In the genomic region with DNA sequence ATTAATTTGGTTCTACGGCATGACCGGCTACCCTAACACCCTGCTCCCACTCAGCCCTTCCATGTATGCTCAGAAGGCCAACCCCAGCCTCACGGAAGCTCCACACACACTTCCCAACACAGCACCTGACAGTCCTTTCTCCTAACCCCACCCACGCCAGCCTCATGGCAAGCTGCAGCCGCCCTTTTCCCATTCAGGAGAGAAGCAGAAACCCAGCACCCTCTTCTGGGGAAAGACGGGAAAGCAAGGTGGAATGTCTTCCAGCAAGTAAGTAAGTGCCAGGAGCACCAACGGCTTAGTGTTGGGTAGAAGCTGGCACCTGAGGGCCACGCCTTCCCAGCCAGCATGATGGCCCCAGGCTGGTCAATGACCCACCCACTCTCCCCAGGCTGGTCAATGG, we compare ENCODE assay signal across 9 cellular contexts.
DNase-seq lines count a peak whose midpoint lies in the region; FAIRE-seq and TF ChIP-seq lines count a peak whose summit lies in the region.
"Had no signal": no experiment of that assay in that cellular context is flagged by ENCODE, and none has a peak within 500 bp of the region (broad histone marks: within the 10 kb centered on the region; RNA-seq: fewer than 3 reads in every experiment).

No MANE protein-coding gene starts in this region.

- DNase-seq in AG20443 (ENCODE audit: low spot score) (peak; percentile 50), LNCaP clone FGC (ENCODE audit: low read depth) (peak; percentile 52), hepatic stellate cell (ENCODE audit: low spot score) (peak; percentile 59), pons (ENCODE audit: low spot score) (no peak), urothelium cell line (ENCODE audit: low spot score) (no peak), NCI-H774 (lab: John Stamatoyannopoulos, UW) (no peak)
- DNase-seq in activated CD8-positive, alpha-beta memory T cell treated with anti-CD3 and anti-CD28 coated beads for 24 hours, result no peak
- DNase-seq: activated naive CD8-positive, alpha-beta T cell treated with anti-CD3 and anti-CD28 coated beads, Interleukin-2, amount 10 ng/mL, durations not matched to agents 7 days and 5 days had no signal

- no peak overlapping the region for H3K4me3 ChIP-seq in LNCaP clone FGC (ENCODE audit: low read depth, low read length)

- no peak for FAIRE-seq in urothelium cell line (lab: Jason Lieb, UNC)

- H3K27ac ChIP-seq in VCaP, result no peak overlapping the region

- TF ChIP-seq CTCF in LNCaP clone FGC (IDR thresholded peaks at IDR 0.05; ENCODE audit: control insufficient read depth, extremely low read depth, insufficient read depth), result peak; percentile 63
- peak; percentile 70 for TF ChIP-seq CTCF in VCaP (conservative IDR thresholded peaks at IDR 0.05)

Comparison
In these comparisons a context has a peak if more than half of its experiments do, and no peak if none do; other contexts are left out.
1. DNase-seq: peak in AG20443 (single experiment), LNCaP clone FGC (single experiment) and hepatic stellate cell (single experiment); none in pons (single experiment), urothelium cell line (single experiment), activated CD8-positive, alpha-beta memory T cell treated with anti-CD3 and anti-CD28 coated beads for 24 hours (single experiment) and NCI-H774 (single experiment).